1 cellular context compared by ENCODE assay signal in genomic region chr9:114080195-114080772, GRCh38.
TF ChIP-seq lines count a peak whose summit lies in the region.

No MANE protein-coding gene starts in this region.

TF ChIP-seq in HepG2, 621 proteins besides CTCF, POLR2A, EP300 and RAD21 (continued from another document and continues in another):
- no peak for TF ChIP-seq FOXP4 (CRISPR knock-in tag; IDR thresholded peaks at IDR 0.05)
- 0 out of 2 replicates have a peak, but pooled peaks have one; percentile 16 for TF ChIP-seq ZNF256 (CRISPR knock-in tag; conservative IDR thresholded peaks at IDR 0.05)
- TF ChIP-seq ZNF3 (CRISPR knock-in tag; IDR thresholded peaks at IDR 0.05): 0 out of 2 replicates have a peak, but pooled peaks have one; percentile 3
- TF ChIP-seq, protein P1, sequence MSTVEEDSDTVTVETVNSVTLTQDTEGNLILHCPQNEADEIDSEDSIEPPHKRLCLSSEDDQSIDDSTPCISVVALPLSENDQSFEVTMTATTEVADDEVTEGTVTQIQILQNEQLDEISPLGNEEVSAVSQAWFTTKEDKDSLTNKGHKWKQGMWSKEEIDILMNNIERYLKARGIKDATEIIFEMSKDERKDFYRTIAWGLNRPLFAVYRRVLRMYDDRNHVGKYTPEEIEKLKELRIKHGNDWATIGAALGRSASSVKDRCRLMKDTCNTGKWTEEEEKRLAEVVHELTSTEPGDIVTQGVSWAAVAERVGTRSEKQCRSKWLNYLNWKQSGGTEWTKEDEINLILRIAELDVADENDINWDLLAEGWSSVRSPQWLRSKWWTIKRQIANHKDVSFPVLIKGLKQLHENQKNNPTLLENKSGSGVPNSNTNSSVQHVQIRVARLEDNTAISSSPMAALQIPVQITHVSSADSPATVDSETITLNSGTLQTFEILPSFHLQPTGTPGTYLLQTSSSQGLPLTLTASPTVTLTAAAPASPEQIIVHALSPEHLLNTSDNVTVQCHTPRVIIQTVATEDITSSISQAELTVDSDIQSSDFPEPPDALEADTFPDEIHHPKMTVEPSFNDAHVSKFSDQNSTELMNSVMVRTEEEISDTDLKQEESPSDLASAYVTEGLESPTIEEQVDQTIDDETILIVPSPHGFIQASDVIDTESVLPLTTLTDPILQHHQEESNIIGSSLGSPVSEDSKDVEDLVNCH (CRISPR knock-in tag; IDR thresholded peaks at IDR 0.05): no peak
- 0 out of 2 replicates have a peak, but pooled peaks have one; percentile 53 for TF ChIP-seq RNF219 (CRISPR knock-in tag; IDR thresholded peaks at IDR 0.05)
- TF ChIP-seq NONO (IDR thresholded peaks at IDR 0.05): no peak
- TF ChIP-seq NONO (CRISPR knock-in tag; conservative IDR thresholded peaks at IDR 0.05): no peak
- TF ChIP-seq ZFX (CRISPR knock-in tag; IDR thresholded peaks at IDR 0.05; ENCODE audit: low read depth): no peak
- TF ChIP-seq ZNF563 (CRISPR knock-in tag; IDR thresholded peaks at IDR 0.05): no peak
- TF ChIP-seq ZNF432 (CRISPR knock-in tag; IDR thresholded peaks at IDR 0.05; ENCODE audit: borderline replicate concordance): no peak
- peak; percentile 22 for TF ChIP-seq EHMT2 (IDR thresholded peaks at IDR 0.05; ENCODE audit: borderline replicate concordance, low read depth, low read length)
- TF ChIP-seq NKX3-1 (CRISPR knock-in tag; IDR thresholded peaks at IDR 0.05): no peak
- TF ChIP-seq ZNF510 (CRISPR knock-in tag; IDR thresholded peaks at IDR 0.05; ENCODE audit: low read depth): no peak
- TF ChIP-seq SETDB1 (CRISPR knock-in tag; IDR thresholded peaks at IDR 0.05; ENCODE audit: borderline replicate concordance): no peak
- no peak for TF ChIP-seq CENPT (CRISPR knock-in tag; IDR thresholded peaks at IDR 0.05; ENCODE audit: low read depth)
- no peak for TF ChIP-seq MIER3 (CRISPR knock-in tag; IDR thresholded peaks at IDR 0.05; ENCODE audit: borderline replicate concordance)
- no peak for TF ChIP-seq SRSF1 (optimal IDR thresholded peaks at IDR 0.05; ENCODE audit: low read depth, low read length)
- TF ChIP-seq MYNN (CRISPR knock-in tag; IDR thresholded peaks at IDR 0.05; ENCODE audit: low read depth): no peak
- TF ChIP-seq TFDP2 (CRISPR knock-in tag; IDR thresholded peaks at IDR 0.05): no peak
- peak; percentile 92; the same call in 1 of the 2 replicates for TF ChIP-seq CHD4 (IDR thresholded peaks at IDR 0.05; ENCODE audit: borderline replicate concordance, low read length)
- TF ChIP-seq, protein P2, sequence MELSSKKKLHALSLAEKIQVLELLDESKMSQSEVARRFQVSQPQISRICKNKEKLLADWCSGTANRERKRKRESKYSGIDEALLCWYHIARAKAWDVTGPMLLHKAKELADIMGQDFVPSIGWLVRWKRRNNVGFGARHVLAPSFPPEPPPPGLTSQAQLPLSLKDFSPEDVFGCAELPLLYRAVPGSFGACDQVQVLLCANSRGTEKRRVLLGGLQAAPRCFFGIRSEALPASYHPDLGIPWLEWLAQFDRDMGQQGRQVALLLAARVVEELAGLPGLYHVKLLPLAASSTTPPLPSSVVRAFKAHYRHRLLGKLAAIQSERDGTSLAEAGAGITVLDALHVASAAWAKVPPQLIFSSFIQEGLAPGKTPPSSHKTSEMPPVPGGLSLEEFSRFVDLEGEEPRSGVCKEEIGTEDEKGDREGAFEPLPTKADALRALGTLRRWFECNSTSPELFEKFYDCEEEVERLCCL (CRISPR knock-in tag; IDR thresholded peaks at IDR 0.05; ENCODE audit: borderline replicate concordance): no peak
- TF ChIP-seq HOXA5 (CRISPR knock-in tag; IDR thresholded peaks at IDR 0.05): no peak
- TF ChIP-seq, protein P3, sequence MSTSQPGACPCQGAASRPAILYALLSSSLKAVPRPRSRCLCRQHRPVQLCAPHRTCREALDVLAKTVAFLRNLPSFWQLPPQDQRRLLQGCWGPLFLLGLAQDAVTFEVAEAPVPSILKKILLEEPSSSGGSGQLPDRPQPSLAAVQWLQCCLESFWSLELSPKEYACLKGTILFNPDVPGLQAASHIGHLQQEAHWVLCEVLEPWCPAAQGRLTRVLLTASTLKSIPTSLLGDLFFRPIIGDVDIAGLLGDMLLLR (CRISPR knock-in tag; IDR thresholded peaks at IDR 0.05): no peak
- no peak for TF ChIP-seq PHF5A (CRISPR knock-in tag; IDR thresholded peaks at IDR 0.05; ENCODE audit: low read depth, unreplicated experiment)
- TF ChIP-seq NR3C1 (CRISPR knock-in tag; IDR thresholded peaks at IDR 0.05): no peak
- no peak for TF ChIP-seq HIVEP1 (CRISPR knock-in tag; IDR thresholded peaks at IDR 0.05)
- no peak for TF ChIP-seq ZNF562 (CRISPR knock-in tag; IDR thresholded peaks at IDR 0.05; ENCODE audit: borderline replicate concordance)
- no peak for TF ChIP-seq MEF2D (CRISPR knock-in tag; IDR thresholded peaks at IDR 0.05)
- no peak for TF ChIP-seq ZBTB37 (CRISPR knock-in tag; IDR thresholded peaks at IDR 0.05)
- TF ChIP-seq, protein P4, sequence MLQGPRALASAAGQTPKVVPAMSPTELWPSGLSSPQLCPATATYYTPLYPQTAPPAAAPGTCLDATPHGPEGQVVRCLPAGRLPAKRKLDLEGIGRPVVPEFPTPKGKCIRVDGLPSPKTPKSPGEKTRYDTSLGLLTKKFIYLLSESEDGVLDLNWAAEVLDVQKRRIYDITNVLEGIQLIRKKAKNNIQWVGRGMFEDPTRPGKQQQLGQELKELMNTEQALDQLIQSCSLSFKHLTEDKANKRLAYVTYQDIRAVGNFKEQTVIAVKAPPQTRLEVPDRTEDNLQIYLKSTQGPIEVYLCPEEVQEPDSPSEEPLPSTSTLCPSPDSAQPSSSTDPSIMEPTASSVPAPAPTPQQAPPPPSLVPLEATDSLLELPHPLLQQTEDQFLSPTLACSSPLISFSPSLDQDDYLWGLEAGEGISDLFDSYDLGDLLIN (CRISPR knock-in tag; IDR thresholded peaks at IDR 0.05; ENCODE audit: borderline replicate concordance): no peak
- TF ChIP-seq ZBTB3 (CRISPR knock-in tag; IDR thresholded peaks at IDR 0.05; ENCODE audit: borderline replicate concordance, low read depth): no peak
- TF ChIP-seq, protein P5, sequence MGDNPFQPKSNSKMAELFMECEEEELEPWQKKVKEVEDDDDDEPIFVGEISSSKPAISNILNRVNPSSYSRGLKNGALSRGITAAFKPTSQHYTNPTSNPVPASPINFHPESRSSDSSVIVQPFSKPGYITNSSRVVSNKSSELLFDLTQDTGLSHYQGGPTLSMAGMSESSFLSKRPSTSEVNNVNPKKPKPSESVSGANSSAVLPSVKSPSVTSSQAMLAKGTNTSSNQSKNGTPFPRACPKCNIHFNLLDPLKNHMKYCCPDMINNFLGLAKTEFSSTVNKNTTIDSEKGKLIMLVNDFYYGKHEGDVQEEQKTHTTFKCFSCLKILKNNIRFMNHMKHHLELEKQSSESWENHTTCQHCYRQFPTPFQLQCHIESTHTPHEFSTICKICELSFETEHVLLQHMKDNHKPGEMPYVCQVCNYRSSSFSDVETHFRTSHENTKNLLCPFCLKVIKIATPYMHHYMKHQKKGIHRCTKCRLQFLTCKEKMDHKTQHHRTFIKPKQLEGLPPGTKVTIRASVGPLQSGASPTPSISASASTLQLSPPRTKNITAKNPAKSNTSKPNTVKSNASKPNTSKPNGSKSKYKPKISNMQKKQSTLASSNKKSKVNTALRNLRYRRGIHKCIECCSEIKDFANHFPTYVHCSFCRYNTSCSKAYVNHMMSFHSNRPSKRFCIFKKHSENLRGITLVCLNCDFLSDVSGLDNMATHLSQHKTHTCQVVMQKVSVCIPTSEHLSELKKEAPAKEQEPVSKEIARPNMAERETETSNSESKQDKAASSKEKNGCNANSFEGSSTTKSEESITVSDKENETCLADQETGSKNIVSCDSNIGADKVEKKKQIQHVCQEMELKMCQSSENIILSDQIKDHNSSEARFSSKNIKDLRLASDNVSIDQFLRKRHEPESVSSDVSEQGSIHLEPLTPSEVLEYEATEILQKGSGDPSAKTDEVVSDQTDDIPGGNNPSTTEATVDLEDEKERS (CRISPR knock-in tag; IDR thresholded peaks at IDR 0.05): 0 out of 2 replicates have a peak, but pooled peaks have one; percentile 25
- peak; percentile 3 for TF ChIP-seq HNRNPH1 (optimal IDR thresholded peaks at IDR 0.05; ENCODE audit: low read depth, low read length)
- no peak for TF ChIP-seq ZNF350 (CRISPR knock-in tag; IDR thresholded peaks at IDR 0.05; ENCODE audit: borderline replicate concordance, low read depth)
- no peak for TF ChIP-seq POGZ (CRISPR knock-in tag; IDR thresholded peaks at IDR 0.05)
- TF ChIP-seq ZNF775 (CRISPR knock-in tag; IDR thresholded peaks at IDR 0.05; ENCODE audit: borderline replicate concordance): no peak
- TF ChIP-seq DNMT3B (CRISPR knock-in tag; conservative IDR thresholded peaks at IDR 0.05): peak; percentile 27; the same call in 1 of the 2 replicates
- no peak for TF ChIP-seq AHR (CRISPR knock-in tag; IDR thresholded peaks at IDR 0.05)
- no peak for TF ChIP-seq HOXA7 (CRISPR knock-in tag; IDR thresholded peaks at IDR 0.05)
- TF ChIP-seq KLF11 (CRISPR knock-in tag; IDR thresholded peaks at IDR 0.05): no peak
- TF ChIP-seq, protein P6, sequence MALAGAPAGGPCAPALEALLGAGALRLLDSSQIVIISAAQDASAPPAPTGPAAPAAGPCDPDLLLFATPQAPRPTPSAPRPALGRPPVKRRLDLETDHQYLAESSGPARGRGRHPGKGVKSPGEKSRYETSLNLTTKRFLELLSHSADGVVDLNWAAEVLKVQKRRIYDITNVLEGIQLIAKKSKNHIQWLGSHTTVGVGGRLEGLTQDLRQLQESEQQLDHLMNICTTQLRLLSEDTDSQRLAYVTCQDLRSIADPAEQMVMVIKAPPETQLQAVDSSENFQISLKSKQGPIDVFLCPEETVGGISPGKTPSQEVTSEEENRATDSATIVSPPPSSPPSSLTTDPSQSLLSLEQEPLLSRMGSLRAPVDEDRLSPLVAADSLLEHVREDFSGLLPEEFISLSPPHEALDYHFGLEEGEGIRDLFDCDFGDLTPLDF (CRISPR knock-in tag; IDR thresholded peaks at IDR 0.05): no peak
- no peak for TF ChIP-seq JUND (CRISPR knock-in tag; IDR thresholded peaks at IDR 0.05)
- no peak for TF ChIP-seq ZNF260 (CRISPR knock-in tag; IDR thresholded peaks at IDR 0.05; ENCODE audit: borderline replicate concordance, low read depth)
- no peak for TF ChIP-seq ADNP (CRISPR knock-in tag; IDR thresholded peaks at IDR 0.05)
- TF ChIP-seq RXRA (CRISPR knock-in tag; IDR thresholded peaks at IDR 0.05): no peak
- TF ChIP-seq KDM4B (CRISPR knock-in tag; IDR thresholded peaks at IDR 0.05): no peak
- no peak for TF ChIP-seq ZFP82 (CRISPR knock-in tag; IDR thresholded peaks at IDR 0.05; ENCODE audit: borderline replicate concordance)
- TF ChIP-seq FOXM1 (CRISPR knock-in tag; IDR thresholded peaks at IDR 0.05): no peak
- no peak for TF ChIP-seq ZNF605 (CRISPR knock-in tag; IDR thresholded peaks at IDR 0.05)
- no peak for TF ChIP-seq FOXA1 (IDR thresholded peaks at IDR 0.05)
- TF ChIP-seq FOXA1 (CRISPR knock-in tag; IDR thresholded peaks at IDR 0.05): no peak
- TF ChIP-seq SP1 (IDR thresholded peaks at IDR 0.05): no peak
- no peak for TF ChIP-seq SP1 (CRISPR knock-in tag; IDR thresholded peaks at IDR 0.05)
- TF ChIP-seq TGIF2 (CRISPR knock-in tag; IDR thresholded peaks at IDR 0.05): peak; percentile 74; the same call in 1 of the 2 replicates
- TF ChIP-seq RFX5 (IDR thresholded peaks at IDR 0.05; ENCODE audit: low read depth, low read length): no peak
- no peak for TF ChIP-seq ZNF768 (CRISPR knock-in tag; IDR thresholded peaks at IDR 0.05)
- no peak for TF ChIP-seq ZNF251 (CRISPR knock-in tag; IDR thresholded peaks at IDR 0.05)
